ENCODE assay signal across 23 cellular contexts in the genomic region with DNA sequence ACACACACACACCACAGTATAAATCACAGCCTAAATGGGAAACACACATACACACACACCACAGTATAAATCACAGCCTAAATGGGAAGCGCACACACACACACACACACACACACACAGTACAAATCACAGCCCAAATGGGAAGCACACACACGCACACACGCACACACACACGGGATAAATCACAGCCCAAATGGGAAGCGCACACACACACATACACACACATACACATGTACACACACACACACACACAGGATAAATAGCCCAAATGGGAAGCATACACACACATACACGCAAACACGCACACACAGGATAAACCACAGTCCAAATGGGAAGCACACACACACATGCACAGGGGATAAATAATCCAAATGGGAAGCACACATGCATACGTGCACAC.
"Had no signal": no experiment of that assay in that cellular context is flagged by ENCODE, and none has a peak within 500 bp of the region (broad histone marks: within the 10 kb centered on the region; RNA-seq: fewer than 3 reads in every experiment).

No MANE protein-coding gene starts in this region.

- DNase-seq: activated CD4-positive, alpha-beta T cell treated with anti-CD3 and anti-CD28 coated beads for 4 hours; activated CD4-positive, alpha-beta T cell treated with anti-CD3 and anti-CD28 coated beads, Interleukin-2, amount 50 U/mL, for 4 hours; activated CD4-positive, CD25-positive, alpha-beta regulatory T cell; activated effector memory CD4-positive, alpha-beta T cell treated with Interleukin-2 at 50 U/mL for 16 hours; activated naive CD4-positive, alpha-beta T cell treated with Interleukin-2 at 50 U/mL for 16 hours; activated naive CD8-positive, alpha-beta T cell treated with anti-CD3 and anti-CD28 coated beads, Interleukin-2, amount 10 ng/mL, durations not matched to agents 7 days and 5 days; activated T-cell treated with anti-CD3 and anti-CD28 coated beads for 4 hours; amniotic stem cell; central memory CD4-positive, alpha-beta T cell; colonic mucosa; effector memory CD4-positive, alpha-beta T cell; head of caudate nucleus; hypothalamus; immature natural killer cell; lower lobe of right lung; mesendoderm; natural killer cell; spleen; stimulated activated naive CD4-positive, alpha-beta T cell; T-helper 1 cell had no signal

- H3K4me1 ChIP-seq: colonic mucosa, lower lobe of right lung, spleen had no signal

- ATAC-seq: lower lobe of right lung, natural killer cell had no signal

- H3K36me3 ChIP-seq: colonic mucosa, lower lobe of right lung, neutrophil, spleen, tibial nerve had no signal

- H3K9me3 ChIP-seq: colonic mucosa, lower lobe of right lung, neutrophil, spleen, tibial nerve had no signal

- H3K27me3 ChIP-seq: colonic mucosa, dorsolateral prefrontal cortex, tibial nerve had no signal

- H3K4me3 ChIP-seq: colonic mucosa, dorsolateral prefrontal cortex, lower lobe of right lung, spleen, tibial nerve had no signal

- H3K27ac ChIP-seq: colonic mucosa, lower lobe of right lung, neutrophil, tibial nerve had no signal
